22 cellular contexts compared by ENCODE assay signal in the genomic region with DNA sequence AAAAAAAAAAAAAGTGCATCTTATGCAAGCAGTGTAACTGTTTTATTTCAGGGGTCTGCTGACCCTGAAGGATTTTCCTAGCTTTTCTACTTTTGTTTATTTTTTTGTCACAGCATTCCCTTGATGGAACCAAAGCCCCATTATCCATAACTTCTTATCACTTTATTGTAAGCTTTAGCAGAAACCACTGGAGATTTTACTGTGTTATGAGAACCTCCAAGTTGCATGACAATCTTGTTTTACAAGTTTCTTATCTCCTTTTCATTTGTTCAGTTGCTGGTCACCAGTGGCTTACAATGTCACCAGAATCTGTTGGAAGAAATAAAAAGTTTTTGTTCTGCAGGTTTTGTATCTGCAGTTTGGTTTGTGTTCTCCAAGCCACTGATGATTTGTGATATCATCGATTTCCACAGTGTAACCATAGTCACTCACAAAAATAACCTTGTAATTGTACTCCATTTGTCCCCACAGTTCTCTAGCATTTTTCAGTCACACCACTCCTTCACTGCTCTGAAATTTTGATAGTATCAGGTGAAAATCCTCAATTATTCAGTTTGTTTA.
DNase-seq lines count a peak whose midpoint lies in the region; FAIRE-seq and TF ChIP-seq lines count a peak whose summit lies in the region.
"Had no signal": no experiment of that assay in that cellular context is flagged by ENCODE, and none has a peak within 500 bp of the region (broad histone marks: within the 10 kb centered on the region; RNA-seq: fewer than 3 reads in every experiment).

No MANE protein-coding gene starts in this region.

- H3K9me3 Mint-ChIP-seq in progenitor cell of endocrine pancreas (ENCODE audit: low read depth), result peaks cover 5% of the 10 kb centered on the region
- H3K9me3 Mint-ChIP-seq: CD8-positive, alpha-beta T cell; H9 had no signal

- DNase-seq in H54 (ENCODE audit: insufficient read length, low spot score) (no peak), progenitor cell of endocrine pancreas (ENCODE audit: low spot score, unreplicated experiment) (no peak), amygdala (lab: John Stamatoyannopoulos, UW) (no peak), NCI-H1048 (lab: John Stamatoyannopoulos, UW) (no peak)
- DNase-seq in stimulated activated CD4-positive, alpha-beta T cell treated with anti-CD3 and anti-CD28 coated beads, Interleukin-4, amount 100 ng/mL, for 1 hour, result no peak
- DNase-seq: 8988T; AML-193; C1 segment of cervical spinal cord; CD8-positive, alpha-beta T cell; DMS153; H9; KG1; NCI-H1105; NCI-H146; NCI-H2029; NCI-H2227 treated with DMSO at 0.1 percent for 48 hours; NCI-H510A; NCI-H82 had no signal

- H3K36me3 ChIP-seq in mesodermal cell (ENCODE audit: control insufficient read depth, insufficient read depth, low read length), result peaks cover 6% of the 10 kb centered on the region
- H3K36me3 ChIP-seq: SJSA1 had no signal

- no peaks in the 10 kb centered on the region for H3K9me3 ChIP-seq in mesodermal cell (ENCODE audit: control insufficient read depth, low read length)
- H3K9me3 ChIP-seq: SJSA1 had no signal

- no peaks in the 10 kb centered on the region for H3K36me3 Mint-ChIP-seq in progenitor cell of endocrine pancreas (ENCODE audit: insufficient read depth)
- H3K36me3 Mint-ChIP-seq: CD8-positive, alpha-beta T cell had no signal

- H3K27ac ChIP-seq in VCaP (peak overlapping the region; percentile 14), mesodermal cell (ENCODE audit: low read depth, low read length, severe bottlenecking) (peak overlapping the region; percentile 13)
- H3K27ac ChIP-seq: SJSA1 had no signal

- H3K4me1 Mint-ChIP-seq in progenitor cell of endocrine pancreas (ENCODE audit: low read depth), result peaks cover 29% of the 10 kb centered on the region

- TF ChIP-seq POLR2A in H54 (IDR thresholded peaks at IDR 0.05; ENCODE audit: low read depth, low read length), result no peak

- no CpG with 5 or more reads among the region's 1 CpG for WGBS in mesodermal cell (ENCODE audit: insufficient coverage in 2 of 2), 2 experiments

- H3K27me3 Mint-ChIP-seq in progenitor cell of endocrine pancreas, result no peaks in the 10 kb centered on the region

- TF ChIP-seq CTCF in VCaP (conservative IDR thresholded peaks at IDR 0.05) (no peak), progenitor cell of endocrine pancreas (IDR thresholded peaks at IDR 0.05; ENCODE audit: unreplicated experiment) (no peak)

- peak overlapping the region; percentile 58 for H3K27ac Mint-ChIP-seq in progenitor cell of endocrine pancreas
- H3K27ac Mint-ChIP-seq: CD8-positive, alpha-beta T cell; H9 had no signal

- no peaks in the 10 kb centered on the region for H3K4me1 ChIP-seq in mesodermal cell (ENCODE audit: control insufficient read depth, insufficient read depth, low read length, poor library complexity, severe bottlenecking)

- FAIRE-seq in H54 (lab: Jason Lieb, UNC), result peak; percentile 48
- FAIRE-seq: RCC 7860 had no signal

- no peak overlapping the region for H3K4me3 ChIP-seq in mesodermal cell (ENCODE audit: extremely low read depth, insufficient read depth, low read length, poor library complexity, severe bottlenecking)
- H3K4me3 ChIP-seq: SJSA1 had no signal

- no peak overlapping the region for H3K4me3 Mint-ChIP-seq in progenitor cell of endocrine pancreas (ENCODE audit: low read depth)
- H3K4me3 Mint-ChIP-seq: CD8-positive, alpha-beta T cell; H9 had no signal
